Comparison of ENCODE assay signal across 9 cellular contexts in genomic region chr2:38709515-38710194, GRCh38. TPM values are rescaled to one million over a fixed set of nuclear protein-coding genes. Genes with fewer than 3 reads are reported as not detected.
A peak's percentile ranks its signal among the peaks of the same experiment; 100 is the strongest.
DNase-seq lines count a peak whose midpoint lies in the region; ATAC-seq and TF ChIP-seq lines count a peak whose summit lies in the region.
"Had no signal": no experiment of that assay in that cellular context is flagged by ENCODE, and none has a peak within 500 bp of the region (broad histone marks: within the 10 kb centered on the region; RNA-seq: fewer than 3 reads in every experiment).

No MANE protein-coding gene starts in this region.

- no peak overlapping the region for H3K18ac ChIP-seq in mesendoderm (ENCODE audit: low read length)

- intact Hi-C loops in sciatic nerve (cut with DNase I), result no loop called here

- H3K36me3 ChIP-seq in mesendoderm (ENCODE audit: control insufficient read depth, insufficient read depth, low read length) (peaks cover 1% of the 10 kb centered on the region), suprapubic skin (no peaks in the 10 kb centered on the region)

- no peak for TF ChIP-seq CTCF in suprapubic skin (IDR thresholded peaks at IDR 0.05)

- TF ChIP-seq EP300 in suprapubic skin (IDR thresholded peaks at IDR 0.05), result no peak

- H4K5ac ChIP-seq in mesendoderm (ENCODE audit: low read length), result no peak overlapping the region

- H3K4me2 ChIP-seq in mesendoderm (ENCODE audit: low read length), result no peak overlapping the region

- H3K9me3 ChIP-seq in suprapubic skin, result no peaks in the 10 kb centered on the region

- H3K27ac ChIP-seq in mesendoderm (ENCODE audit: low read depth, low read length) (no peak overlapping the region), suprapubic skin (no peak overlapping the region)

- no peak overlapping the region for H3K56ac ChIP-seq in mesendoderm (ENCODE audit: low read length)

- H3K4me3 ChIP-seq in mesendoderm (ENCODE audit: low read length) (no peak overlapping the region), suprapubic skin (no peak overlapping the region)

- H3K4me1 ChIP-seq in mesendoderm (ENCODE audit: control insufficient read depth, low read depth, low read length), result peaks cover 19% of the 10 kb centered on the region
- no peaks in the 10 kb centered on the region for H3K4me1 ChIP-seq in suprapubic skin

- H3K79me1 ChIP-seq in mesendoderm (ENCODE audit: low read length), result no peaks in the 10 kb centered on the region

- no peak overlapping the region for H3K23ac ChIP-seq in mesendoderm (ENCODE audit: low read length)

- no peak overlapping the region for H3K4ac ChIP-seq in mesendoderm (ENCODE audit: low read depth, low read length)

- no peak overlapping the region for H2BK5ac ChIP-seq in mesendoderm (ENCODE audit: low read length)

- no peaks in the 10 kb centered on the region for H3K79me2 ChIP-seq in mesendoderm (ENCODE audit: control insufficient read depth, insufficient read depth, low read length)

- H4K8ac ChIP-seq in mesendoderm (ENCODE audit: low read depth, low read length), result no peak overlapping the region

- H2BK15ac ChIP-seq in mesendoderm (replicated peaks; ENCODE audit: low read depth), result no peak overlapping the region

- no peaks in the 10 kb centered on the region for H3K27me3 ChIP-seq in mesendoderm (ENCODE audit: insufficient read depth, low read length, poor library complexity)
- no peaks in the 10 kb centered on the region for H3K27me3 ChIP-seq in suprapubic skin

- no peak overlapping the region for H3K9ac ChIP-seq in mesendoderm (ENCODE audit: low read length)

- DNase-seq in T-helper 22 cell (ENCODE audit: low read depth) (peak; percentile 48), mesendoderm (peak; percentile 55), OCI-M2 (lab: John Stamatoyannopoulos, UW; ENCODE audit: unreplicated experiment) (no peak), sciatic nerve (ENCODE audit: low spot score) (no peak), DMS79 (lab: John Stamatoyannopoulos, UW) (no peak), suprapubic skin (ENCODE audit: low spot score in 2 of 2) (no peak)
- DNase-seq: NCI-H1436 treated with DMSO at 0.1 percent for 48 hours had no signal

- WGBS in mesendoderm (ENCODE audit: extremely low coverage, insufficient coverage, low lambda C conversion rate), result no CpG with 5 or more reads among the region's 6 CpGs
- 61% methylated on average over 6 of the region's 6 CpGs for WGBS in suprapubic skin

- no peak overlapping the region for H2BK120ac ChIP-seq in mesendoderm (ENCODE audit: low read depth, low read length)

- TF ChIP-seq POLR2A in suprapubic skin (IDR thresholded peaks at IDR 0.05), result no peak

- ATAC-seq in GM18511 (IDR thresholded peaks at IDR 0.05; ENCODE audit: unreplicated experiment), result peak; percentile 80
- peak; percentile 61 for ATAC-seq in GM21576 (IDR thresholded peaks at IDR 0.05; ENCODE audit: unreplicated experiment)
- no peak for ATAC-seq in sciatic nerve

- no peak overlapping the region for H2AK5ac ChIP-seq in mesendoderm (ENCODE audit: low read length)

RNA-seq across cellular contexts. Expression of gene SRSF7, which starts 41.5 kb away (rescaled TPM):
- 517 TPM for polyA plus RNA-seq in mesendoderm (2013, experiment 1 of 2)
- polyA plus RNA-seq in mesendoderm (2013, experiment 2 of 2), result 531 TPM
- total RNA-seq in sciatic nerve (121 TPM), suprapubic skin (100 to 1,000 TPM in 1 of 4 donors, 10 to 100 TPM in 3; 90.4 to 144 (median 94.2) TPM)

RNA-seq across cellular contexts. Expression of gene GALM, which starts 43.7 kb away (rescaled TPM):
- polyA plus RNA-seq in mesendoderm (2013, experiment 1 of 2), result 13.4 TPM
- polyA plus RNA-seq in mesendoderm (2013, experiment 2 of 2), result 12.9 TPM
- total RNA-seq in sciatic nerve (14.6 TPM), suprapubic skin (10 to 100 TPM in 1 of 4 donors, 1 to 10 TPM in 3; 3.7 to 16.4 (median 7.1) TPM)

Comparison
In these comparisons a context has a peak if more than half of its experiments do, and no peak if none do; other contexts are left out.
1. DNase-seq: peak in T-helper 22 cell (single experiment) and mesendoderm (single experiment); none in OCI-M2 (single experiment), sciatic nerve (single experiment), DMS79 (single experiment) and suprapubic skin (0 of 2).